8 cellular contexts compared by ENCODE assay signal in the genomic region with DNA sequence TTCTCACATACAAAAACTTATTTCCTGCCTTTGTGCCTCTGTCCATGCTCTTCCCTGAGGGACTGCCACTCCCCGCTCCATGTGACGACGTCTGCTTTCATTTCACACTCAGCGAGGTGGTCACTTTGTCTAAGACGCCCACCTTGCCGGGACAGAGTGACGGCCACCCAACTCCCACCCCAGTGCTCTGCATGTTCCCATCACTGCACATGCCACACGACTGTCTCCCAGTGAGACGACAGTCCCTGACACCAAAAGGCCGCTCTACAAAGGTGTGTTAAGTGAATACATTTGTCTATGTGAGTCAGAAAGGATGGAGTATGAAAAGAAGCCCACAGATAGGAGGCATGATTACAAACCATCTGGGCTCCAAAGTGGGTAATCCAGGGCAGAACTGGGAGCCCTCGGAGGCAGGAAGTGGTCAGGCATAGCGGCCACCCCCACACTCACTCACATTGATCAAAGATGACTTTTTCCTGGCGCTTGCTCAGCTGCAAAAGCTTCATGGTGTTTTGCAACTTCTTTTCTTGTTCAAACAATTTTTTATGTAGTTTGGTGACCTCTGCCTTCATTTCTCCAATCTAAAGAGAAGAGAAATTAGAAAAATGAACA.
A peak's percentile ranks its signal among the peaks of the same experiment; 100 is the strongest.
DNase-seq lines count a peak whose midpoint lies in the region; ATAC-seq and TF ChIP-seq lines count a peak whose summit lies in the region.

No MANE protein-coding gene starts in this region.

- peaks cover 84% of the 10 kb centered on the region for H3K36me3 ChIP-seq in KOPT-K1 (ENCODE audit: insufficient read depth, low read length)
- H3K36me3 ChIP-seq in mesenchymal stem cell (ENCODE audit: control insufficient read depth in 1 of 2, insufficient read depth in 2 of 2, low read depth in 1 of 2, low read length in 2 of 2): peaks cover 38 to 62% of the 10 kb centered on the region in 2 experiments

- H2BK12ac ChIP-seq in mesenchymal stem cell (ENCODE audit: low read length in 2 of 2): peak overlapping the region; percentile 7 to 75

- WGBS in mesenchymal stem cell: 60% methylated on average over 12 of the region's 13 CpGs

- TF ChIP-seq CTCF in AG09309 (IDR thresholded peaks at IDR 0.05; ENCODE audit: control insufficient read depth, insufficient read depth, low read depth, low read length, missing control alignments): no peak

- no peak overlapping the region for H2AFZ ChIP-seq in mesenchymal stem cell (ENCODE audit: low read depth, low read length)

- peak overlapping the region; percentile 45 to 73 for H3K4ac ChIP-seq in mesenchymal stem cell (ENCODE audit: low read depth in 1 of 2, low read length in 2 of 2)

- H3K27me3 ChIP-seq in mesenchymal stem cell (ENCODE audit: control insufficient read depth in 1 of 2, insufficient read depth in 1 of 2, low read length in 2 of 2): no peaks in the 10 kb centered on the region

- H2BK120ac ChIP-seq in mesenchymal stem cell (ENCODE audit: low read depth, low read length): peak overlapping the region; percentile 82

- peak overlapping the region in 1 of 2 experiments; percentile 2 for H3K14ac ChIP-seq in mesenchymal stem cell (ENCODE audit: low read length in 2 of 2)

- POLR2A ChIA-PET in activated naive CD8-positive, alpha-beta T cell treated with anti-CD3 and anti-CD28 coated beads, Interleukin-2, amount 10 ng/mL, durations not matched to agents 7 days and 5 days (lab: Charles Lee): no interaction called here

- H3K27ac Mint-ChIP-seq in activated naive CD8-positive, alpha-beta T cell treated with anti-CD3 and anti-CD28 coated beads, Interleukin-2, amount 10 ng/mL, durations not matched to agents 7 days and 5 days: peak overlapping the region; percentile 70

- H3K9me3 ChIP-seq in KOPT-K1 (ENCODE audit: insufficient read depth, low read length, poor library complexity, severe bottlenecking) (no peaks in the 10 kb centered on the region), mesenchymal stem cell (ENCODE audit: control insufficient read depth, low read length) (no peaks in the 10 kb centered on the region)

- peak overlapping the region; percentile 34 for H4K91ac ChIP-seq in mesenchymal stem cell (ENCODE audit: low read length)

- H2BK15ac ChIP-seq in mesenchymal stem cell (ENCODE audit: low read depth, poor library complexity, severe bottlenecking): peak overlapping the region; percentile 88

- H3K27ac ChIP-seq in KOPT-K1 (ENCODE audit: low read depth, low read length, poor library complexity, severe bottlenecking) (peak overlapping the region; percentile 4), mesenchymal stem cell (ENCODE audit: low read length, poor library complexity, severe bottlenecking) (peak overlapping the region; percentile 51)

- peaks cover 45% of the 10 kb centered on the region for H3K36me3 Mint-ChIP-seq in activated naive CD8-positive, alpha-beta T cell treated with anti-CD3 and anti-CD28 coated beads, Interleukin-2, amount 10 ng/mL, durations not matched to agents 7 days and 5 days

- DNase-seq in AG09309 (ENCODE audit: low read depth): peak; percentile 88
- peak; percentile 58 for DNase-seq in activated naive CD8-positive, alpha-beta T cell treated with anti-CD3 and anti-CD28 coated beads, Interleukin-2, amount 10 ng/mL, durations not matched to agents 7 days and 5 days
- DNase-seq in mesenchymal stem cell: peak; percentile 85
- no peak for DNase-seq in HPDE6-E6E7 (ENCODE audit: extremely low spot score)
- no peak for DNase-seq in NCI-H1436 (lab: John Stamatoyannopoulos, UW)
- DNase-seq in DMS 273 (lab: John Stamatoyannopoulos, UW; ENCODE audit: unreplicated experiment): no peak

- H3K4me2 ChIP-seq in mesenchymal stem cell (ENCODE audit: low read length, poor library complexity, severe bottlenecking): no peak overlapping the region

- H3K4me3 Mint-ChIP-seq in activated naive CD8-positive, alpha-beta T cell treated with anti-CD3 and anti-CD28 coated beads, Interleukin-2, amount 10 ng/mL, durations not matched to agents 7 days and 5 days: peak overlapping the region; percentile 33

- no peak overlapping the region for H3K9ac ChIP-seq in mesenchymal stem cell (ENCODE audit: low read length)

- no peaks in the 10 kb centered on the region for H3K27me3 Mint-ChIP-seq in activated naive CD8-positive, alpha-beta T cell treated with anti-CD3 and anti-CD28 coated beads, Interleukin-2, amount 10 ng/mL, durations not matched to agents 7 days and 5 days

- peaks cover 19% of the 10 kb centered on the region for H3K4me1 ChIP-seq in mesenchymal stem cell (ENCODE audit: control insufficient read depth, insufficient read depth, low read depth, low read length)

- H4K8ac ChIP-seq in mesenchymal stem cell (ENCODE audit: low read length): peak overlapping the region; percentile 57

- H3K23ac ChIP-seq in mesenchymal stem cell (ENCODE audit: low read length in 2 of 2): no peak overlapping the region

- peaks cover 22% of the 10 kb centered on the region for H3K4me1 Mint-ChIP-seq in activated naive CD8-positive, alpha-beta T cell treated with anti-CD3 and anti-CD28 coated beads, Interleukin-2, amount 10 ng/mL, durations not matched to agents 7 days and 5 days

- no peak overlapping the region for H3K4me3 ChIP-seq in AG09309 (ENCODE audit: control insufficient read depth, low read depth, low read length)
- no peak overlapping the region for H3K4me3 ChIP-seq in mesenchymal stem cell (ENCODE audit: insufficient read depth in 1 of 2, low read depth in 1 of 2, low read length in 2 of 2)

- no peaks in the 10 kb centered on the region for H3K9me3 Mint-ChIP-seq in activated naive CD8-positive, alpha-beta T cell treated with anti-CD3 and anti-CD28 coated beads, Interleukin-2, amount 10 ng/mL, durations not matched to agents 7 days and 5 days

- peak overlapping the region; percentile 74 to 93 for H3K18ac ChIP-seq in mesenchymal stem cell (ENCODE audit: low read depth in 1 of 2, low read length in 2 of 2)

- peak; percentile 87 for ATAC-seq in activated naive CD8-positive, alpha-beta T cell treated with anti-CD3 and anti-CD28 coated beads, Interleukin-2, amount 10 ng/mL, durations not matched to agents 7 days and 5 days (ENCODE audit: low read depth)
- no peak for ATAC-seq in HG02571 (IDR thresholded peaks at IDR 0.05; ENCODE audit: unreplicated experiment)

- peak overlapping the region; percentile 21 for H2BK5ac ChIP-seq in mesenchymal stem cell (ENCODE audit: low read depth, low read length, poor library complexity, severe bottlenecking)

- peaks cover 4% of the 10 kb centered on the region for H3K79me1 ChIP-seq in mesenchymal stem cell (replicated peaks; ENCODE audit: low read length, poor library complexity, severe bottlenecking)

- peak overlapping the region; percentile 94 for H2AK5ac ChIP-seq in mesenchymal stem cell (ENCODE audit: low read length, severe bottlenecking)

Comparison
In these comparisons a context has a peak if more than half of its experiments do, and no peak if none do; other contexts are left out.
1. DNase-seq: peak in AG09309 (single experiment), activated naive CD8-positive, alpha-beta T cell treated with anti-CD3 and anti-CD28 coated beads, Interleukin-2, amount 10 ng/mL, durations not matched to agents 7 days and 5 days (single experiment) and mesenchymal stem cell (single experiment); none in HPDE6-E6E7 (single experiment), NCI-H1436 (single experiment) and DMS 273 (single experiment).